In genomic region chr16:12758670-12759558, GRCh38 we compare ENCODE assay signal across 1 cellular context.
TF ChIP-seq lines count a peak whose summit lies in the region.

No MANE protein-coding gene starts in this region.

TF ChIP-seq in GM12878, 131 proteins besides CTCF, POLR2A, EP300 and RAD21:
- TF ChIP-seq ZNF384 (IDR thresholded peaks at IDR 0.05; ENCODE audit: borderline replicate concordance, low read depth, low read length) (peak; percentile 38; the same call in 1 of the 2 replicates), RCOR1 (conservative IDR thresholded peaks at IDR 0.05; ENCODE audit: low read depth, low read length) (no peak)
